In genomic region chr5:1599005-1599722, GRCh38 we compare ENCODE assay signal across 8 cellular contexts.
DNase-seq lines count a peak whose midpoint lies in the region; ATAC-seq and TF ChIP-seq lines count a peak whose summit lies in the region.
"Not testable (repeated sequence)": the region's sequence is repeated elsewhere in the genome, so short reads cannot be mapped to it uniquely, and the experiment has no call there.

No MANE protein-coding gene starts in this region.

- H3K4me1 Mint-ChIP-seq in stimulated activated naive CD8-positive, alpha-beta T cell treated with anti-CD3 and anti-CD28 coated beads, Interleukin-15, amount 100 ng/mL, for 72 hours = peaks cover 32% of the 10 kb centered on the region

- H3K14ac ChIP-seq in mesenchymal stem cell (ENCODE audit: low read length in 2 of 2) = not testable (repeated sequence)

- not testable (repeated sequence) for H3K4me3 ChIP-seq in adipocyte (ENCODE audit: low read length); fibroblast of lung (replicated peaks in 1 of 4; ENCODE audit: control extremely low read depth in 1 of 4, insufficient read depth in 1 of 4, low read depth in 3 of 4, low read length in 4 of 4); mesenchymal stem cell (ENCODE audit: insufficient read depth in 1 of 2, low read depth in 1 of 2, low read length in 2 of 2)

- not testable (repeated sequence) for H3K79me1 ChIP-seq in mesenchymal stem cell (replicated peaks; ENCODE audit: low read length, poor library complexity, severe bottlenecking)

- H3K79me2 ChIP-seq in fibroblast of lung (ENCODE audit: control insufficient read depth, insufficient read depth, low read length) = not testable (repeated sequence)

- in situ Hi-C loops in Caki2 (cut with HindIII; ENCODE audit: low pct_unique_long_range_greater_than_20kb, low sequenced_read_pairs) = not testable (repeated sequence)

- not testable (repeated sequence) for H2AFZ ChIP-seq in fibroblast of lung (ENCODE audit: low read length); mesenchymal stem cell (ENCODE audit: low read depth, low read length)

- H3K9ac ChIP-seq in adipocyte (ENCODE audit: low read length); fibroblast of lung (ENCODE audit: insufficient read depth, low read length): not testable (repeated sequence)
- H3K9ac ChIP-seq in mesenchymal stem cell (ENCODE audit: low read length) = peak overlapping the region; percentile 51

- not testable (repeated sequence) for H2BK12ac ChIP-seq in mesenchymal stem cell (ENCODE audit: low read length in 2 of 2)

- peak; percentile 50 for ATAC-seq in GM18861 (IDR thresholded peaks at IDR 0.05; ENCODE audit: unreplicated experiment)
- ATAC-seq in stimulated activated naive CD8-positive, alpha-beta T cell treated with anti-CD3 and anti-CD28 coated beads, Interleukin-15, amount 100 ng/mL, for 72 hours = peak; percentile 68

- not testable (repeated sequence) for H3K27ac ChIP-seq in fibroblast of lung (ENCODE audit: insufficient read depth, low read length); mesenchymal stem cell (ENCODE audit: low read length, poor library complexity, severe bottlenecking)

- H3K27ac Mint-ChIP-seq in stimulated activated naive CD8-positive, alpha-beta T cell treated with anti-CD3 and anti-CD28 coated beads, Interleukin-15, amount 100 ng/mL, for 72 hours = not testable (repeated sequence)

- not testable (repeated sequence) for H2BK5ac ChIP-seq in mesenchymal stem cell (ENCODE audit: low read depth, low read length, poor library complexity, severe bottlenecking)

- DNase-seq in Caki2 (ENCODE audit: low read depth) (peak; percentile 75), Kasumi-1 (lab: John Stamatoyannopoulos, UW) (peak; percentile 60 to 78), RKO (ENCODE audit: low spot score) (peak; percentile 5), adipocyte (ENCODE audit: low read depth) (peak; percentile 79), fibroblast of lung (ENCODE audit: low read depth in 2 of 2) (peak; percentile 32 to 61), mesenchymal stem cell (peak; percentile 49)
- DNase-seq in stimulated activated naive CD8-positive, alpha-beta T cell treated with anti-CD3 and anti-CD28 coated beads, Interleukin-15, amount 100 ng/mL, for 72 hours = not testable (repeated sequence)

- not testable (repeated sequence) for H2AK5ac ChIP-seq in mesenchymal stem cell (ENCODE audit: low read length, severe bottlenecking)

- H3K4me1 ChIP-seq in adipocyte (ENCODE audit: control insufficient read depth, insufficient read depth, low read length); fibroblast of lung (ENCODE audit: control insufficient read depth, extremely low read depth, insufficient read depth, low read length); mesenchymal stem cell (ENCODE audit: control insufficient read depth, insufficient read depth, low read depth, low read length): not testable (repeated sequence)

- H2BK15ac ChIP-seq in mesenchymal stem cell (ENCODE audit: low read depth, poor library complexity, severe bottlenecking) = not testable (repeated sequence)

- H3K9me3 ChIP-seq in adipocyte (ENCODE audit: control insufficient read depth, low read length); fibroblast of lung (ENCODE audit: control insufficient read depth, insufficient read depth, low read depth, low read length); mesenchymal stem cell (ENCODE audit: control insufficient read depth, low read length): not testable (repeated sequence)

- H2BK120ac ChIP-seq in mesenchymal stem cell (ENCODE audit: low read depth, low read length) = not testable (repeated sequence)

- H4K20me1 ChIP-seq in fibroblast of lung (ENCODE audit: control insufficient read depth, extremely low read depth, insufficient read depth, low read length) = not testable (repeated sequence)

- not testable (repeated sequence) for H3K27me3 Mint-ChIP-seq in stimulated activated naive CD8-positive, alpha-beta T cell treated with anti-CD3 and anti-CD28 coated beads, Interleukin-15, amount 100 ng/mL, for 72 hours

- not testable (repeated sequence) for H4K91ac ChIP-seq in mesenchymal stem cell (ENCODE audit: low read length)

- not testable (repeated sequence) for H3K27me3 ChIP-seq in adipocyte (replicated peaks; ENCODE audit: control insufficient read depth, insufficient read depth, low read length); fibroblast of lung (ENCODE audit: control insufficient read depth, insufficient read depth, low read length)
- H3K27me3 ChIP-seq in mesenchymal stem cell (ENCODE audit: control insufficient read depth in 1 of 2, insufficient read depth in 1 of 2, low read length in 2 of 2) = peaks cover 0 to 17% of the 10 kb centered on the region in 2 experiments

- peak overlapping the region in 1 of 2 donors; percentile 18 for H3K4me3 Mint-ChIP-seq in stimulated activated naive CD8-positive, alpha-beta T cell treated with anti-CD3 and anti-CD28 coated beads, Interleukin-15, amount 100 ng/mL, for 72 hours

- peak in 1 of 2 donors; percentile 36 for TF ChIP-seq CTCF in fibroblast of lung (conservative IDR thresholded peaks at IDR 0.05 in 1 of 2, IDR thresholded peaks at IDR 0.05 in 1 of 2; ENCODE audit: low read depth in 1 of 2, low read length in 2 of 2)

- not testable (repeated sequence) for H4K8ac ChIP-seq in mesenchymal stem cell (ENCODE audit: low read length)

- not testable (repeated sequence) for H3K18ac ChIP-seq in mesenchymal stem cell (ENCODE audit: low read depth in 1 of 2, low read length in 2 of 2)

- 78% methylated on average over 5 of the region's 5 CpGs for WGBS in mesenchymal stem cell

- not testable (repeated sequence) for H3K23ac ChIP-seq in mesenchymal stem cell (ENCODE audit: low read length in 2 of 2)

- H3K36me3 ChIP-seq in adipocyte (ENCODE audit: control insufficient read depth, insufficient read depth, low read length, severe bottlenecking); fibroblast of lung (ENCODE audit: control insufficient read depth, insufficient read depth, low read length); mesenchymal stem cell (ENCODE audit: control insufficient read depth in 1 of 2, insufficient read depth in 2 of 2, low read depth in 1 of 2, low read length in 2 of 2): not testable (repeated sequence)

- not testable (repeated sequence) for H3K9me3 Mint-ChIP-seq in stimulated activated naive CD8-positive, alpha-beta T cell treated with anti-CD3 and anti-CD28 coated beads, Interleukin-15, amount 100 ng/mL, for 72 hours

- not testable (repeated sequence) for H3K4me2 ChIP-seq in fibroblast of lung (ENCODE audit: extremely low read depth, insufficient read depth, low read length); mesenchymal stem cell (ENCODE audit: low read length, poor library complexity, severe bottlenecking)

- H3K4ac ChIP-seq in mesenchymal stem cell (ENCODE audit: low read depth in 1 of 2, low read length in 2 of 2) = not testable (repeated sequence)
